16 cellular contexts compared by ENCODE assay signal in the genomic region with DNA sequence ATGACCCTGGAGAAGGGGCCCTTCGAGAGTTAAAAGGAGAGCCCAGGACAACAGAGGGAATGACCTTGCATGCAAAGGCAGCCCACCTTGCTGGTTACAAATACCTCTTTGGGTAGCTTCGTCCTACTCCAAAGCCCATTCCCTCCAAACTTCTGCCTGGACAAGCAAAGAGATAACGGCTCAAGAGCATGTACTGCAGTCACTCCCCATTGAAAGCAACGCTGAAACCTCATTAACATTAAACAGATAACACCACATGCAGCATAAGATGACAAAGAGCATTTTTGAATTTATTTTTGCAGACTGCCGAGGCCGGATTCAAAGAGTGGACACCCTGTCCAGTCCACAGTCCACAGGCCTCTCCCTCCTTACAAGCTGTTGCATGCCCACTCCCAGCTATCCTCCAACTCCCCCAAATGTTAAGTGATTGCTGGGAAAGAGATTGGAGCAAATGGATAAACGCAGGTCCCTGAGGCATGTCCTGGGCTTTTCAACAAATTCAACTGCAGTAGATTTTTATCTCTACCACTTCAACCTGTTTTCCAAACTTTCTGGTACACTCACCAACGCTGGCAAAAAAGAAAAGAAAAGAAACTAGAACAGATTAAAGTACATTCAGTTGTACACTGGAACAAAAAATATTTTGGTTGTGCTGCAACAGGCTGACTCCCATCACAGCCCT. TPM values are rescaled to one million over a fixed set of nuclear protein-coding genes. Genes with fewer than 3 reads are reported as not detected.
A peak's percentile ranks its signal among the peaks of the same experiment; 100 is the strongest.
DNase-seq lines count a peak whose midpoint lies in the region; ATAC-seq and TF ChIP-seq lines count a peak whose summit lies in the region.
"Had no signal": no experiment of that assay in that cellular context is flagged by ENCODE, and none has a peak within 500 bp of the region (broad histone marks: within the 10 kb centered on the region; RNA-seq: fewer than 3 reads in every experiment).

No MANE protein-coding gene starts in this region.

- H4K20me1 ChIP-seq in BLaER1 treated with 17β-estradiol and CSF1 and Interleukin-3, amounts not matched to agents 10 nM and 100 nM: no peaks in the 10 kb centered on the region
- H4K20me1 ChIP-seq in PC-3 (ENCODE audit: low read length) (no peaks in the 10 kb centered on the region), neural progenitor cell (ENCODE audit: low read depth) (no peaks in the 10 kb centered on the region)

- POLR2A ChIA-PET in PC-3 (lab: Charles Lee; ENCODE audit: unreplicated experiment): no interaction called here

- no peak overlapping the region for H2AFZ ChIP-seq in PC-3 (ENCODE audit: low read length)
- no peak overlapping the region for H2AFZ ChIP-seq in neural progenitor cell (replicated peaks)

- H3K27me3 Mint-ChIP-seq in endodermal cell (ENCODE audit: insufficient read depth) (no peaks in the 10 kb centered on the region), neural progenitor cell (ENCODE audit: insufficient read depth, low read depth) (no peaks in the 10 kb centered on the region)
- H3K27me3 Mint-ChIP-seq in activated naive CD8-positive, alpha-beta T cell treated with anti-CD3 and anti-CD28 coated beads, Interleukin-2, amount 50 U/mL, for 24 hours: no peaks in the 10 kb centered on the region

- H3K9me3 Mint-ChIP-seq in endodermal cell (peaks cover 10% of the 10 kb centered on the region), neural progenitor cell (no peaks in the 10 kb centered on the region)
- H3K9me3 Mint-ChIP-seq in activated naive CD8-positive, alpha-beta T cell treated with anti-CD3 and anti-CD28 coated beads, Interleukin-2, amount 50 U/mL, for 24 hours: no peaks in the 10 kb centered on the region
- H3K9me3 Mint-ChIP-seq: HFFc6 had no signal

- no peaks in the 10 kb centered on the region for H3K27me3 ChIP-seq in BLaER1 treated with 17β-estradiol and CSF1 and Interleukin-3, amounts not matched to agents 10 nM and 100 nM
- H3K27me3 ChIP-seq in PC-3 (ENCODE audit: low read length): no peaks in the 10 kb centered on the region
- no peaks in the 10 kb centered on the region for H3K27me3 ChIP-seq in endodermal cell (ENCODE audit: control insufficient read depth, insufficient read depth, low read length, poor library complexity, severe bottlenecking)
- no peaks in the 10 kb centered on the region for H3K27me3 ChIP-seq in neural progenitor cell

- ATAC-seq in PC-3 (no peak), HG02938 (IDR thresholded peaks at IDR 0.05; ENCODE audit: unreplicated experiment) (no peak), GM19467 (IDR thresholded peaks at IDR 0.05; ENCODE audit: unreplicated experiment) (no peak)
- ATAC-seq in activated naive CD8-positive, alpha-beta T cell treated with anti-CD3 and anti-CD28 coated beads, Interleukin-2, amount 50 U/mL, for 24 hours: no peak
- ATAC-seq: Panc1 had no signal

- no TSS peak for BruUV-seq in PC-3 (replicated peaks; lab: Mats Ljungman, UMichigan)

- H3K27ac ChIP-seq in BLaER1 treated with 17β-estradiol and CSF1 and Interleukin-3, amounts not matched to agents 10 nM and 100 nM: no peak overlapping the region
- 0 out of 2 replicates have a peak overlapping the region, but pooled peaks have one; percentile 2 for H3K27ac ChIP-seq in PC-3 (ENCODE audit: low read length)
- no peak overlapping the region for H3K27ac ChIP-seq in endodermal cell (ENCODE audit: low read depth, low read length)
- H3K27ac ChIP-seq in neural progenitor cell: no peak overlapping the region
- H3K27ac ChIP-seq: HL-60 had no signal

- H3K4me1 Mint-ChIP-seq in endodermal cell: peaks cover 17% of the 10 kb centered on the region
- no peaks in the 10 kb centered on the region for H3K4me1 Mint-ChIP-seq in neural progenitor cell
- H3K4me1 Mint-ChIP-seq in activated naive CD8-positive, alpha-beta T cell treated with anti-CD3 and anti-CD28 coated beads, Interleukin-2, amount 50 U/mL, for 24 hours: peaks cover 32% of the 10 kb centered on the region

- DNase-seq in PC-3: no peak
- no peak for DNase-seq in endodermal cell
- DNase-seq in neural progenitor cell (ENCODE audit: low spot score): no peak
- no peak for DNase-seq in activated naive CD8-positive, alpha-beta T cell treated with anti-CD3 and anti-CD28 coated beads, Interleukin-2, amount 50 U/mL, for 24 hours
- no peak for DNase-seq in SW480 (ENCODE audit: low spot score)
- DNase-seq: GF-D8, GOT3, HFFc6, NCI-H187, NCI-H446 had no signal

- H3K9me2 ChIP-seq in PC-3 (replicated peaks; ENCODE audit: low read length): no peaks in the 10 kb centered on the region

- no peak for TF ChIP-seq CTCF in PC-3 (conservative IDR thresholded peaks at IDR 0.05; ENCODE audit: low read depth, low read length)
- TF ChIP-seq CTCF in endodermal cell (conservative IDR thresholded peaks at IDR 0.05): no peak
- no peak for TF ChIP-seq CTCF in neural progenitor cell (IDR thresholded peaks at IDR 0.05)

- intact Hi-C loops in PC-3 (cut with micrococcal nuclease): loop anchor here (5.0 kb wide), 1 partner anchor 39 kb away; a partner anchor contains a TSS

- no peaks in the 10 kb centered on the region for H3F3A ChIP-seq in PC-3 (ENCODE audit: low read length, unreplicated experiment)
- H3F3A ChIP-seq in neural progenitor cell (ENCODE audit: low read depth): no peaks in the 10 kb centered on the region

- H3K4me3 ChIP-seq in BLaER1 treated with 17β-estradiol and CSF1 and Interleukin-3, amounts not matched to agents 10 nM and 100 nM: no peak overlapping the region
- H3K4me3 ChIP-seq in PC-3 (ENCODE audit: low read length) (no peak overlapping the region), endodermal cell (ENCODE audit: low read length) (no peak overlapping the region), neural progenitor cell (no peak overlapping the region)

- peaks cover 22% of the 10 kb centered on the region for H3K36me3 Mint-ChIP-seq in endodermal cell (ENCODE audit: low read depth)
- H3K36me3 Mint-ChIP-seq in neural progenitor cell: peaks cover 9% of the 10 kb centered on the region
- H3K36me3 Mint-ChIP-seq in activated naive CD8-positive, alpha-beta T cell treated with anti-CD3 and anti-CD28 coated beads, Interleukin-2, amount 50 U/mL, for 24 hours (ENCODE audit: low read depth): peaks cover 14% of the 10 kb centered on the region

- H3K9ac ChIP-seq in BLaER1 treated with 17β-estradiol and CSF1 and Interleukin-3, amounts not matched to agents 10 nM and 100 nM: no peak overlapping the region
- H3K9ac ChIP-seq in PC-3 (ENCODE audit: low read length): no peak overlapping the region
- no peak overlapping the region for H3K9ac ChIP-seq in endodermal cell (ENCODE audit: extremely low read depth, low read length, poor library complexity, severe bottlenecking)
- no peak overlapping the region for H3K9ac ChIP-seq in neural progenitor cell

- 73 to 78% methylated on average over 6 to 8 of the region's 8 CpGs for WGBS in endodermal cell (ENCODE audit: insufficient coverage in 1 of 2, insufficient read length in 1 of 2), 2 experiments

- H3K4me3 Mint-ChIP-seq in endodermal cell (no peak overlapping the region), neural progenitor cell (no peak overlapping the region)
- no peak overlapping the region for H3K4me3 Mint-ChIP-seq in activated naive CD8-positive, alpha-beta T cell treated with anti-CD3 and anti-CD28 coated beads, Interleukin-2, amount 50 U/mL, for 24 hours
- H3K4me3 Mint-ChIP-seq: HFFc6, IgD-negative memory B cell had no signal

- peaks cover 0 to 32% (median 22%) of the 10 kb centered on the region in 11 experiments; a peak in 16 of 22 replicates for H3K9me3 ChIP-seq in BLaER1 treated with 17β-estradiol and CSF1 and Interleukin-3, amounts not matched to agents 10 nM and 100 nM (replicated peaks in 1 of 11)
- H3K9me3 ChIP-seq in PC-3 (ENCODE audit: low read length): no peaks in the 10 kb centered on the region
- H3K9me3 ChIP-seq in endodermal cell (ENCODE audit: control insufficient read depth, low read length): peaks cover 4% of the 10 kb centered on the region
- H3K9me3 ChIP-seq in neural progenitor cell (ENCODE audit: low read depth): no peaks in the 10 kb centered on the region

- H3K36me3 ChIP-seq in BLaER1 treated with 17β-estradiol and CSF1 and Interleukin-3, amounts not matched to agents 10 nM and 100 nM: peaks cover 0 to 8% (median 0%) of the 10 kb centered on the region in 11 experiments; a peak in 4 of 22 replicates
- 0 out of 2 replicates have a peak, but pooled peaks cover 7% of the 10 kb centered on the region for H3K36me3 ChIP-seq in PC-3 (ENCODE audit: low read depth, low read length)
- no peaks in the 10 kb centered on the region for H3K36me3 ChIP-seq in endodermal cell (ENCODE audit: control insufficient read depth, insufficient read depth, low read length)
- no peaks in the 10 kb centered on the region for H3K36me3 ChIP-seq in neural progenitor cell

- peak overlapping the region in 10 of 11 experiments; percentile 5 to 62 (median 44); a peak in 11 of 22 replicates for H3K4me2 ChIP-seq in BLaER1 treated with 17β-estradiol and CSF1 and Interleukin-3, amounts not matched to agents 10 nM and 100 nM
- H3K4me2 ChIP-seq in PC-3 (ENCODE audit: low read length) (no peak overlapping the region), neural progenitor cell (no peak overlapping the region)

- peaks cover 15 to 35% (median 31%) of the 10 kb centered on the region in 10 experiments for H3K4me1 ChIP-seq in BLaER1 treated with 17β-estradiol and CSF1 and Interleukin-3, amounts not matched to agents 10 nM and 100 nM
- H3K4me1 ChIP-seq in PC-3 (ENCODE audit: insufficient read depth, low read length) (peaks cover 15% of the 10 kb centered on the region), endodermal cell (ENCODE audit: control insufficient read depth, insufficient read depth, low read length) (no peaks in the 10 kb centered on the region), neural progenitor cell (peaks cover 5% of the 10 kb centered on the region)

- H3K27ac Mint-ChIP-seq in endodermal cell (peak overlapping the region; percentile 36), neural progenitor cell (peak overlapping the region; percentile 54)
- no peak overlapping the region for H3K27ac Mint-ChIP-seq in activated naive CD8-positive, alpha-beta T cell treated with anti-CD3 and anti-CD28 coated beads, Interleukin-2, amount 50 U/mL, for 24 hours
- H3K27ac Mint-ChIP-seq: HFFc6, IgD-negative memory B cell had no signal

- H3K79me2 ChIP-seq in PC-3 (ENCODE audit: low read length) (peaks cover 67% of the 10 kb centered on the region), neural progenitor cell (ENCODE audit: low read depth) (peaks cover 21% of the 10 kb centered on the region)

- CTCF ChIA-PET in PC-3 (lab: Charles Lee): interaction anchor here (0.6 kb wide), 1 partner anchor 42 kb away, joined by 3 read pairs; no protein-coding TSS in a partner anchor

RNA-seq across cellular contexts. Expression of a gene that starts 40.1 kb away (rescaled TPM):
- total RNA-seq in PC-3 (2014; rRNA removed) (24.4 and 35.4 TPM in 2 replicates), endodermal cell (10 to 100 TPM; 13.0 to 17.8 TPM), neural progenitor cell (ENCODE audit: low replicate concordance) (11.0 and 19.1 TPM in 2 replicates)
- 7.7 TPM for polyA plus RNA-seq in endodermal cell (2013, experiment 1 of 2)
- polyA plus RNA-seq in endodermal cell (2013, experiment 2 of 2): 8.6 TPM

Comparison
In these comparisons a context has a peak if more than half of its experiments do, and no peak if none do; other contexts are left out.
1. H3K4me2 ChIP-seq: peak in BLaER1 treated with 17β-estradiol and CSF1 and Interleukin-3, amounts not matched to agents 10 nM and 100 nM (10 of 11); none in PC-3 (single experiment) and neural progenitor cell (single experiment).